In genomic region chr5:148162038-148162437, GRCh38 we compare ENCODE assay signal across 31 cellular contexts. TPM values are rescaled to one million over a fixed set of nuclear protein-coding genes. Genes with fewer than 3 reads are reported as not detected.
"Had no signal": no experiment of that assay in that cellular context is flagged by ENCODE, and none has a peak within 500 bp of the region (broad histone marks: within the 10 kb centered on the region; RNA-seq: fewer than 3 reads in every experiment).

No MANE protein-coding gene starts in this region.

- H3K27ac ChIP-seq: pancreas, prostate gland, right lobe of liver, thyroid gland, transverse colon, upper lobe of left lung had no signal

- H3K4me3 Mint-ChIP-seq: immature natural killer cell; naive thymus-derived CD4-positive, alpha-beta T cell; natural killer cell treated with Interleukin-12 subunit alpha and Interleukin-12 subunit beta and Interleukin-15 and Interleukin-18, amount 100 ng/mL, for 72 hours; stimulated activated memory B cell treated with anti-CD40 and anti-IgM and Interleukin-4, amounts not matched to agents 10 μg/mL and 1 μg/mL and 100 μg/mL, for 72 hours; stimulated activated naive CD8-positive, alpha-beta T cell treated with anti-CD3 and anti-CD28 coated beads, Interleukin-15, amount 100 ng/mL, for 72 hours had no signal

- H3K4me1 ChIP-seq: pancreas, prostate gland, right lobe of liver, thyroid gland, transverse colon had no signal

- H3K36me3 Mint-ChIP-seq: immature natural killer cell; naive thymus-derived CD4-positive, alpha-beta T cell; natural killer cell treated with Interleukin-12 subunit alpha and Interleukin-12 subunit beta and Interleukin-15 and Interleukin-18, amount 100 ng/mL, for 72 hours; stimulated activated memory B cell treated with anti-CD40 and anti-IgM and Interleukin-4, amounts not matched to agents 10 μg/mL and 1 μg/mL and 100 μg/mL, for 72 hours had no signal

- H3K9me3 ChIP-seq: mucosa of descending colon, pancreas, prostate gland, right lobe of liver, thyroid gland, transverse colon, upper lobe of left lung had no signal

- DNase-seq: head of caudate nucleus; hypothalamus; immature natural killer cell; kidney; mesendoderm; midbrain; mucosa of descending colon; naive thymus-derived CD4-positive, alpha-beta T cell; pancreas; retina; right lobe of liver; stimulated activated CD4-positive, alpha-beta T cell treated with anti-CD3 and anti-CD28 coated beads, Interleukin-1b, Interleukin-23, amount 100 ng/mL, for 48 hours; stimulated activated CD4-positive, alpha-beta T cell treated with anti-CD3 and anti-CD28 coated beads, Interleukin-2, amount 100 ng/mL, for 48 hours; stimulated activated CD4-positive, alpha-beta T cell treated with anti-CD3 and anti-CD28 coated beads, Interleukin-4, amount 100 ng/mL, for 4 hours; stimulated activated CD8-positive, alpha-beta memory T cell treated with anti-CD3 and anti-CD28 coated beads, Interleukin-4, amount 100 ng/mL, for 48 hours; stimulated activated naive CD4-positive, alpha-beta T cell treated with Interleukin-2 at 50 U/mL for 16 hours; stimulated activated naive CD8-positive, alpha-beta T cell treated with anti-CD3 and anti-CD28 coated beads, Interleukin-15, amount 100 ng/mL, for 72 hours; substantia nigra; thyroid gland; transverse colon; upper lobe of left lung had no signal

- H3K4me2 ChIP-seq: smooth muscle cell had no signal

- H3K4me3 ChIP-seq: lung, mucosa of descending colon, pancreas, prostate gland, right lobe of liver, smooth muscle cell, thyroid gland, transverse colon, upper lobe of left lung had no signal

- H3K27me3 Mint-ChIP-seq: stimulated activated memory B cell treated with anti-CD40 and anti-IgM and Interleukin-4, amounts not matched to agents 10 μg/mL and 1 μg/mL and 100 μg/mL, for 72 hours had no signal

- H3K36me3 ChIP-seq: pancreas, prostate gland, right lobe of liver, thyroid gland, transverse colon, upper lobe of left lung had no signal

- H3K27ac Mint-ChIP-seq: immature natural killer cell; naive thymus-derived CD4-positive, alpha-beta T cell; natural killer cell treated with Interleukin-12 subunit alpha and Interleukin-12 subunit beta and Interleukin-15 and Interleukin-18, amount 100 ng/mL, for 72 hours; stimulated activated memory B cell treated with anti-CD40 and anti-IgM and Interleukin-4, amounts not matched to agents 10 μg/mL and 1 μg/mL and 100 μg/mL, for 72 hours; stimulated activated naive CD8-positive, alpha-beta T cell treated with anti-CD3 and anti-CD28 coated beads, Interleukin-15, amount 100 ng/mL, for 72 hours had no signal

- ATAC-seq: mucosa of descending colon; naive thymus-derived CD4-positive, alpha-beta T cell; natural killer cell treated with Interleukin-12 subunit alpha and Interleukin-12 subunit beta and Interleukin-15 and Interleukin-18, amount 100 ng/mL, for 72 hours; pancreas; right lobe of liver; stimulated activated memory B cell treated with anti-CD40 and anti-IgM and Interleukin-4, amounts not matched to agents 10 μg/mL and 1 μg/mL and 100 μg/mL, for 72 hours; stimulated activated naive CD8-positive, alpha-beta T cell treated with anti-CD3 and anti-CD28 coated beads, Interleukin-15, amount 100 ng/mL, for 72 hours had no signal

- H3K9me3 Mint-ChIP-seq: natural killer cell treated with Interleukin-12 subunit alpha and Interleukin-12 subunit beta and Interleukin-15 and Interleukin-18, amount 100 ng/mL, for 72 hours; stimulated activated memory B cell treated with anti-CD40 and anti-IgM and Interleukin-4, amounts not matched to agents 10 μg/mL and 1 μg/mL and 100 μg/mL, for 72 hours; stimulated activated naive CD8-positive, alpha-beta T cell treated with anti-CD3 and anti-CD28 coated beads, Interleukin-15, amount 100 ng/mL, for 72 hours had no signal

- H3K4me1 Mint-ChIP-seq: immature natural killer cell; naive thymus-derived CD4-positive, alpha-beta T cell; stimulated activated memory B cell treated with anti-CD40 and anti-IgM and Interleukin-4, amounts not matched to agents 10 μg/mL and 1 μg/mL and 100 μg/mL, for 72 hours; stimulated activated naive CD8-positive, alpha-beta T cell treated with anti-CD3 and anti-CD28 coated beads, Interleukin-15, amount 100 ng/mL, for 72 hours had no signal

- H3K27me3 ChIP-seq: pancreas, right lobe of liver, thyroid gland, transverse colon, upper lobe of left lung had no signal

RNA-seq across cellular contexts. Expression of gene SPINK14, which starts 6.3 kb away (rescaled TPM):
- total RNA-seq: kidney; liver; lung; mucosa of descending colon; myocyte; naive thymus-derived CD4-positive, alpha-beta T cell; natural killer cell treated with Interleukin-12 subunit alpha and Interleukin-12 subunit beta and Interleukin-15 and Interleukin-18, amount 100 ng/mL, for 72 hours; omental fat pad; pancreas; prostate gland; right lobe of liver; skeletal muscle tissue; smooth muscle cell; temporal lobe; thyroid gland; transverse colon; upper lobe of left lung had no signal

RNA-seq across cellular contexts. Expression of gene SPINK6, which starts 40.8 kb away (rescaled TPM):
- total RNA-seq: kidney; liver; lung; myocyte; naive thymus-derived CD4-positive, alpha-beta T cell; natural killer cell treated with Interleukin-12 subunit alpha and Interleukin-12 subunit beta and Interleukin-15 and Interleukin-18, amount 100 ng/mL, for 72 hours; pancreas; prostate gland; right lobe of liver; skeletal muscle tissue; temporal lobe; thyroid gland; transverse colon; upper lobe of left lung had no signal
